In the genomic region with DNA sequence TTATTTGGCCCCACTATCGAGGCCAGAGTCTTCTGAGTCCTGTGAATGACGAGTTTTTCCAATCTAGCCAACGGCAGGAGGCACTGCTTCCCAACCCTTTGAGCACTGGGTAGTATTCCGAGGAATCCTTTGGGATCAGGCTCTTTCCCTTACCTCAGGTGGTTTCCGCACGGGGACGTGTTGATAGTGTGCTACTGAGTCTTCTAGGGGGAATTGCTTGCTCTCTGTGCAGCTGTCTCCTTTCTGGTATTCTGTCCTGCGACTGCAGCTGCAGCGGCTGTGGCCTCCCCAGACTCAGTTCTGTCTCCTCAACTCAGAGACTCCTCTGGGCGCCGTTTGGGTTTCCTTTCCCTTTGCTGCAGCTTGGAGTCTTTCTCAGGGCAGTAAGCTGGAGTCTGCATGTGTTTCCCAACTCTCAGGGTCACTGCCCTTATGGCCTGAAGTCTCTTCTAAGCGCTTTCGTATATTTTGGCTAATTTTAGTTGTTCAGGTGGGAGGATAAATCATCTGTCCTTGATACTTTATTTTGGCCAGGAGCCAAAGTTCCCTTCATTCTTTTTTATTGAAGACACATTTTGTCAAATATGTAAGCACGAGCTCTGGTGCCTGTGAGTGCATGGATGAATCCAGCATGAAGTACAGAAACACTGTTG, we compare ENCODE assay signal across 1 cellular context.
TF ChIP-seq lines count a peak whose summit lies in the region.

No MANE protein-coding gene starts in this region.

TF ChIP-seq in IMR-90, 13 proteins besides CTCF, POLR2A, EP300 and RAD21 (continued from another document):
- TF ChIP-seq, protein P1, sequence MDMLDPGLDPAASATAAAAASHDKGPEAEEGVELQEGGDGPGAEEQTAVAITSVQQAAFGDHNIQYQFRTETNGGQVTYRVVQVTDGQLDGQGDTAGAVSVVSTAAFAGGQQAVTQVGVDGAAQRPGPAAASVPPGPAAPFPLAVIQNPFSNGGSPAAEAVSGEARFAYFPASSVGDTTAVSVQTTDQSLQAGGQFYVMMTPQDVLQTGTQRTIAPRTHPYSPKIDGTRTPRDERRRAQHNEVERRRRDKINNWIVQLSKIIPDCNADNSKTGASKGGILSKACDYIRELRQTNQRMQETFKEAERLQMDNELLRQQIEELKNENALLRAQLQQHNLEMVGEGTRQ (IDR thresholded peaks at IDR 0.05; ENCODE audit: low read depth, low read length), result no peak
